Comparison of ENCODE assay signal across 31 cellular contexts in the genomic region with DNA sequence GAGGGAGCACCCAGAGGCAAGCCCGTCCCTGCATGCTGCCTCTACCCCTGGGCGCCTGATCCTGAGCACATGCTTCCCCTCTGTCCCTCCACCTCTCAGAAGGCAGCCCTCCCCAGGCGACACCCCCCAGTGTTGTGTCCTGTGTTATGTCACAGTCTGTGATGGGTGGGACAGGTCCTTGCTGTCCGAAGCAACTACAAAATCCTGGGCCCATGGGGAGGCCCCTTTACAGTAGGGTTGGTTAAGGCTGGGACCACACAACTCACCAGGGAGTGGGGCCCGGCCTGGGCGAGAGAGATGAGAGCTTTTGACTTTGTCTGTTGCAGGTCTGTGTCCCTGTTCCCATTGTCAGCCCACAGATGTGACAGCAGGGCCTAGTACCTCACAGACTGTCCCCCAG.
"Had no signal": no experiment of that assay in that cellular context is flagged by ENCODE, and none has a peak within 500 bp of the region (broad histone marks: within the 10 kb centered on the region; RNA-seq: fewer than 3 reads in every experiment).

No MANE protein-coding gene starts in this region.

- H3K4me3 ChIP-seq: cardiac muscle cell, SJSA1 had no signal

- H3K27me3 ChIP-seq: cardiac muscle cell, SJSA1 had no signal

- H3K27me3 Mint-ChIP-seq: activated B cell treated with CpG ODN at 0.5 μM for 24 hours; activated CD4-positive, alpha-beta memory T cell treated with anti-CD3 and anti-CD28 coated beads, Interleukin-2, amount 10 ng/mL, durations not matched to agents 7 days and 5 days; activated CD4-positive, alpha-beta T cell treated with anti-CD3 and anti-CD28 coated beads, Interleukin-2, amount 10 ng/mL, durations not matched to agents 7 days and 5 days; activated naive CD8-positive, alpha-beta T cell; brain had no signal

- DNase-seq: activated B cell treated with CpG ODN at 0.5 μM for 24 hours; activated CD4-positive, alpha-beta memory T cell treated with anti-CD3 and anti-CD28 coated beads, Interleukin-2, amount 10 ng/mL, durations not matched to agents 7 days and 5 days; activated CD4-positive, alpha-beta T cell treated with anti-CD3 and anti-CD28 coated beads for 1 hour; activated CD4-positive, alpha-beta T cell treated with anti-CD3 and anti-CD28 coated beads, Interleukin-2, amount 10 ng/mL, durations not matched to agents 7 days and 5 days; activated gamma-delta T cell; activated naive CD4-positive, alpha-beta T cell treated with anti-CD3 and anti-CD28 coated beads for 36 hours; activated T-cell treated with anti-CD3 and anti-CD28 coated beads for 4 hours; amygdala; cerebellar nuclear complex; MM.1S; NCI-H1105; NCI-H1436; NCI-H1694 treated with DMSO at 0.1 percent for 48 hours; NCI-H2029 treated with DMSO at 0.1 percent for 48 hours; NCI-H345; NCI-H510A; NCI-H526 treated with DMSO at 0.1 percent for 48 hours; NCI-H82; OCI-M1; Right ventricle myocardium superior; RPMI8226; T-helper 2 cell; T1000 had no signal

- H3K9me3 Mint-ChIP-seq: activated B cell treated with CpG ODN at 0.5 μM for 24 hours; activated CD4-positive, alpha-beta memory T cell treated with anti-CD3 and anti-CD28 coated beads, Interleukin-2, amount 10 ng/mL, durations not matched to agents 7 days and 5 days; activated CD4-positive, alpha-beta T cell treated with anti-CD3 and anti-CD28 coated beads, Interleukin-2, amount 10 ng/mL, durations not matched to agents 7 days and 5 days; activated naive CD4-positive, alpha-beta T cell treated with anti-CD3 and anti-CD28 coated beads for 36 hours; brain had no signal

- H3K9me3 ChIP-seq: SJSA1 had no signal

- H3K4me3 Mint-ChIP-seq: activated B cell treated with CpG ODN at 0.5 μM for 24 hours; activated CD4-positive, alpha-beta memory T cell treated with anti-CD3 and anti-CD28 coated beads, Interleukin-2, amount 10 ng/mL, durations not matched to agents 7 days and 5 days; activated CD4-positive, alpha-beta T cell treated with anti-CD3 and anti-CD28 coated beads, Interleukin-2, amount 10 ng/mL, durations not matched to agents 7 days and 5 days; activated naive CD4-positive, alpha-beta T cell treated with anti-CD3 and anti-CD28 coated beads for 36 hours; activated naive CD8-positive, alpha-beta T cell; brain had no signal

- H3K4me1 ChIP-seq: SJSA1 had no signal

- H3K4me1 Mint-ChIP-seq: activated B cell treated with CpG ODN at 0.5 μM for 24 hours; activated CD4-positive, alpha-beta memory T cell treated with anti-CD3 and anti-CD28 coated beads, Interleukin-2, amount 10 ng/mL, durations not matched to agents 7 days and 5 days; activated CD4-positive, alpha-beta T cell treated with anti-CD3 and anti-CD28 coated beads, Interleukin-2, amount 10 ng/mL, durations not matched to agents 7 days and 5 days; brain had no signal

- ATAC-seq: Panc1, SK-N-SH treated with all-trans-retinoic acid at 6 μM for 48 hours had no signal

- H3K27ac ChIP-seq: cardiac muscle cell, SJSA1 had no signal

- FAIRE-seq: astrocyte, TTC549 had no signal

- H3K27ac Mint-ChIP-seq: activated B cell treated with CpG ODN at 0.5 μM for 24 hours; activated CD4-positive, alpha-beta memory T cell treated with anti-CD3 and anti-CD28 coated beads, Interleukin-2, amount 10 ng/mL, durations not matched to agents 7 days and 5 days; activated CD4-positive, alpha-beta T cell treated with anti-CD3 and anti-CD28 coated beads, Interleukin-2, amount 10 ng/mL, durations not matched to agents 7 days and 5 days; activated naive CD4-positive, alpha-beta T cell treated with anti-CD3 and anti-CD28 coated beads for 36 hours; activated naive CD8-positive, alpha-beta T cell; brain had no signal
